ENCODE assay signal across 9 cellular contexts in genomic region chr1:156627313-156627880, GRCh38. TPM values are rescaled to one million over a fixed set of nuclear protein-coding genes. Genes with fewer than 3 reads are reported as not detected.
DNase-seq lines count a peak whose midpoint lies in the region; ATAC-seq and TF ChIP-seq lines count a peak whose summit lies in the region.
"Had no signal": no experiment of that assay in that cellular context is flagged by ENCODE, and none has a peak within 500 bp of the region (broad histone marks: within the 10 kb centered on the region; RNA-seq: fewer than 3 reads in every experiment).

No MANE protein-coding gene starts in this region.

- peaks cover 16% of the 10 kb centered on the region for H3K27me3 ChIP-seq in thyroid gland

- no peaks in the 10 kb centered on the region for H3K36me3 ChIP-seq in thyroid gland

- peaks cover 4% of the 10 kb centered on the region for H3K9me3 Mint-ChIP-seq in glutamatergic neuron (ENCODE audit: unreplicated experiment)

- H3K9me3 ChIP-seq in thyroid gland: no peaks in the 10 kb centered on the region

- peaks cover 22% of the 10 kb centered on the region for H3K27me3 Mint-ChIP-seq in glutamatergic neuron (ENCODE audit: unreplicated experiment)

- no peak overlapping the region for H3K4me3 ChIP-seq in AG10803 (ENCODE audit: low read length)
- H3K4me3 ChIP-seq in thyroid gland (replicated peaks in 1 of 3): no peak overlapping the region

- intact Hi-C loops in thyroid gland (cut with DNase I): no loop called here

- TF ChIP-seq CTCF in AG10803 (conservative IDR thresholded peaks at IDR 0.05; ENCODE audit: low read length): peak; percentile 67
- peak; percentile 76 for TF ChIP-seq CTCF in GM10266 (IDR thresholded peaks at IDR 0.05; ENCODE audit: control insufficient read depth, insufficient read depth, low read depth, missing control alignments)
- TF ChIP-seq CTCF in glutamatergic neuron (IDR thresholded peaks at IDR 0.05; ENCODE audit: partially characterized antibody, unreplicated experiment): peak; percentile 85
- TF ChIP-seq CTCF in thyroid gland (IDR thresholded peaks at IDR 0.05): peak in 5 of 6 experiments; percentile 19 to 55 (median 41)

- H3K27ac Mint-ChIP-seq in glutamatergic neuron (ENCODE audit: unreplicated experiment): no peak overlapping the region

- no peaks in the 10 kb centered on the region for H3K36me3 Mint-ChIP-seq in glutamatergic neuron (ENCODE audit: unreplicated experiment)
- H3K36me3 Mint-ChIP-seq: IgD-negative memory B cell had no signal

- DNase-seq in AG10803 (ENCODE audit: low read depth) (peak; percentile 27), GM10266 (ENCODE audit: extremely low spot score) (peak; percentile 57), NCI-H2171 treated with DMSO at 0.1 percent for 48 hours (lab: John Stamatoyannopoulos, UW) (peak; percentile 82), glutamatergic neuron (peak; percentile 69), thyroid gland (peak; percentile 32 to 35), dedifferentiated amniotic fluid mesenchymal stem cell (ENCODE audit: extremely low spot score) (no peak)
- peak; percentile 33 to 35 for DNase-seq in activated CD4-positive, alpha-beta T cell treated with anti-CD3 and anti-CD28 coated beads for 4 hours

- H3K4me3 Mint-ChIP-seq in glutamatergic neuron (ENCODE audit: unreplicated experiment): no peak overlapping the region

- no peak for TF ChIP-seq POLR2A in thyroid gland (IDR thresholded peaks at IDR 0.05)

- WGBS in thyroid gland, 2 donors: 63 to 69% methylated on average over 2 of the region's 2 CpGs

- no peak overlapping the region for H3K27ac ChIP-seq in thyroid gland

- H3K4me1 Mint-ChIP-seq in glutamatergic neuron (ENCODE audit: low read depth, unreplicated experiment): peaks cover 9% of the 10 kb centered on the region

- H3K4me1 ChIP-seq in thyroid gland: peaks cover 17 to 23% of the 10 kb centered on the region in 2 donors

- no peak for ATAC-seq in GM21717 (IDR thresholded peaks at IDR 0.05; ENCODE audit: unreplicated experiment)

RNA-seq across cellular contexts. Expression of gene HAPLN2, which starts 8.2 kb away (rescaled TPM):
- 0.71 TPM for total RNA-seq in glutamatergic neuron (ENCODE audit: unreplicated experiment)
- total RNA-seq in thyroid gland: under 1 TPM in 1 of 4 donors, not detected in 3; 0.79 TPM

RNA-seq across cellular contexts. Expression of gene BCAN, which starts 14.5 kb away (rescaled TPM):
- total RNA-seq in glutamatergic neuron (ENCODE audit: unreplicated experiment) (10.3 TPM), thyroid gland (1 to 10 TPM in 1 of 4 donors, under 1 TPM in 1, not detected in 2; 0.54 to 1.1 TPM)

RNA-seq across cellular contexts. Expression of gene GPATCH4, which starts 26.1 kb away (rescaled TPM):
- total RNA-seq in glutamatergic neuron (ENCODE audit: unreplicated experiment) (13.2 TPM), thyroid gland (10 to 100 TPM; 14.1 to 49.2 (median 24.5) TPM)

RNA-seq across cellular contexts. Expression of gene NAXE, which starts 35.8 kb away (rescaled TPM):
- total RNA-seq in glutamatergic neuron (ENCODE audit: unreplicated experiment) (44.5 TPM), thyroid gland (100 to 1,000 TPM in 3 of 4 donors, 10 to 100 TPM in 1; 69.1 to 176 (median 117) TPM)

RNA-seq across cellular contexts. Expression of gene TTC24, which starts 47.9 kb away (rescaled TPM):
- total RNA-seq in glutamatergic neuron (ENCODE audit: unreplicated experiment): not detected
- under 1 TPM in 2 of 4 donors, not detected in 2; 0.27 to 0.67 TPM for total RNA-seq in thyroid gland
